Comparison of ENCODE assay signal across 8 cellular contexts in genomic region chr19:40444181-40445005, GRCh38. TPM values are rescaled to one million over a fixed set of nuclear protein-coding genes. Genes with fewer than 3 reads are reported as not detected.
DNase-seq lines count a peak whose midpoint lies in the region; ATAC-seq and TF ChIP-seq lines count a peak whose summit lies in the region.

SERTAD3 (minus strand) TSS chr19:40444335; CDS start chr19:40442080, 2,255 bp downstream.

- peak within 1 kb of the TSS; percentile 99 for H2AFZ ChIP-seq in PC-3 (ENCODE audit: low read length)

- H3K9me2 ChIP-seq in PC-3 (replicated peaks; ENCODE audit: low read length): no peaks in the 10 kb centered on the region

- TF ChIP-seq CTCF in PC-3 (conservative IDR thresholded peaks at IDR 0.05; ENCODE audit: low read depth, low read length): no peak

- intact Hi-C loops in PC-3 (cut with micrococcal nuclease): no loop called here

- DNase-seq in DMS53 treated with DMSO at 0.1 percent for 48 hours (lab: John Stamatoyannopoulos, UW; ENCODE audit: unreplicated experiment) (peak; percentile 96), PC-3 (peak; percentile 91), erythroblast (lab: John Stamatoyannopoulos, UW) (peak; percentile 96 to 99)
- peak; percentile 91 for DNase-seq in Jurkat, Clone E6-1 (ENCODE audit: low read depth, low spot score)
- peak; percentile 97 for DNase-seq in activated T-cell treated with anti-CD3 and anti-CD28 coated beads, Interleukin-2, amount 50 U/mL, for 1 hour
- peak; percentile 92 for DNase-seq in stimulated activated CD8-positive, alpha-beta memory T cell treated with anti-CD3 and anti-CD28 coated beads, Interleukin-7, amount 100 ng/mL, for 24 hours (ENCODE audit: low read depth)

- peak within 1 kb of the TSS; percentile 97 for H3K4me3 ChIP-seq in Jurkat, Clone E6-1 (ENCODE audit: low read length)
- peak within 1 kb of the TSS; percentile 97 for H3K4me3 ChIP-seq in PC-3 (ENCODE audit: low read length)
- H3K4me3 ChIP-seq in muscle layer of colon (ENCODE audit: low read depth in 1 of 2, low read length in 2 of 2): peak within 1 kb of the TSS; percentile 90 to 100

- peaks cover 9% of the 10 kb centered on the region; the same call in 1 of the 2 replicates for H4K20me1 ChIP-seq in PC-3 (ENCODE audit: low read length)

- TF ChIP-seq POLR2A in erythroblast (IDR thresholded peaks at IDR 0.05; ENCODE audit: low read length): peak; percentile 64

- CTCF ChIA-PET in PC-3 (lab: Charles Lee): interaction anchor here (1.6 kb wide), 1 partner anchor 24 kb away, joined by 4 read pairs; no protein-coding TSS in a partner anchor

- ATAC-seq in GM21619 (IDR thresholded peaks at IDR 0.05; ENCODE audit: unreplicated experiment) (peak; percentile 63), PC-3 (peak; percentile 77)

- H3K4me1 ChIP-seq in PC-3 (ENCODE audit: insufficient read depth, low read length) (peaks cover 12% of the 10 kb centered on the region; the same call in 1 of the 2 replicates), muscle layer of colon (ENCODE audit: insufficient read depth, low read length) (peaks cover 30% of the 10 kb centered on the region)

- H3K36me3 ChIP-seq in PC-3 (ENCODE audit: low read depth, low read length) (peaks cover 12% of the 10 kb centered on the region; the same call in 1 of the 2 replicates), muscle layer of colon (ENCODE audit: insufficient read depth, low read length) (peaks cover 34% of the 10 kb centered on the region)

- BruUV-seq in PC-3 (replicated peaks; lab: Mats Ljungman, UMichigan): no TSS peak

- H3K79me2 ChIP-seq in PC-3 (ENCODE audit: low read length): peaks cover 31% of the 10 kb centered on the region

- no peaks in the 10 kb centered on the region for H3K27me3 ChIP-seq in PC-3 (ENCODE audit: low read length)
- H3K27me3 ChIP-seq in muscle layer of colon (ENCODE audit: control insufficient read depth in 1 of 2, insufficient read depth in 2 of 2, low read length in 2 of 2): no peaks in the 10 kb centered on the region

- H3K27ac ChIP-seq in PC-3 (ENCODE audit: low read length) (peak within 1 kb of the TSS; percentile 68), muscle layer of colon (ENCODE audit: low read depth, low read length) (peak within 1 kb of the TSS; percentile 97)

- H3K4me2 ChIP-seq in PC-3 (ENCODE audit: low read length): peak within 1 kb of the TSS; percentile 97

- H3K9me3 ChIP-seq in PC-3 (ENCODE audit: low read length) (no peaks in the 10 kb centered on the region), muscle layer of colon (ENCODE audit: low read length) (no peaks in the 10 kb centered on the region)

- POLR2A ChIA-PET in PC-3 (lab: Charles Lee; ENCODE audit: unreplicated experiment): interaction anchor here (0.6 kb wide), 2 partner anchors 19 to 66 kb away, joined by 3 read pairs; no protein-coding TSS in a partner anchor

- H3K9ac ChIP-seq in PC-3 (ENCODE audit: low read length) (peak within 1 kb of the TSS; percentile 89), muscle layer of colon (ENCODE audit: low read length) (peak within 1 kb of the TSS; percentile 100)

- no peaks in the 10 kb centered on the region for H3F3A ChIP-seq in PC-3 (ENCODE audit: low read length, unreplicated experiment)

RNA-seq across cellular contexts. Expression of gene SERTAD3, which starts in this region (rescaled TPM):
- 7.3 TPM for polyA plus RNA-seq in Jurkat, Clone E6-1 (2012; ENCODE audit: insufficient read depth, insufficient read length)
- 7.9 and 12.9 TPM in 2 replicates for total RNA-seq in PC-3 (2014; rRNA removed)

Comparison
In these comparisons a context has a peak if more than half of its experiments do, and no peak if none do; other contexts are left out.
1. Peak in every context shown above with its lines: DNase-seq, ATAC-seq, H3K4me3 ChIP-seq and H3K27ac ChIP-seq.